In genomic region chr19:11377237-11377636, GRCh38 we compare ENCODE assay signal across 1 cellular context.
TF ChIP-seq lines count a peak whose summit lies in the region.

No MANE protein-coding gene starts in this region.

TF ChIP-seq in GM12878, 131 proteins besides CTCF, POLR2A, EP300 and RAD21 (continues in another document):
- TF ChIP-seq FOXK2 (IDR thresholded peaks at IDR 0.05) (no peak), ZSCAN29 (IDR thresholded peaks at IDR 0.05) (no peak), SP1 (IDR thresholded peaks at IDR 0.05; ENCODE audit: low read depth, low read length) (no peak), NFIC (IDR thresholded peaks at IDR 0.05; ENCODE audit: low read depth, low read length) (no peak), CHD2 (IDR thresholded peaks at IDR 0.05; ENCODE audit: borderline replicate concordance, low read depth, low read length) (no peak), SMAD5 (IDR thresholded peaks at IDR 0.05; ENCODE audit: low read depth) (no peak), USF2 (IDR thresholded peaks at IDR 0.05; ENCODE audit: borderline replicate concordance, low read depth, low read length) (peak; percentile 93), ATF3 (IDR thresholded peaks at IDR 0.05; ENCODE audit: borderline replicate concordance, extremely low read depth, low read depth, low read length) (peak; percentile 80; the same call in 1 of the 2 replicates), FOS (IDR thresholded peaks at IDR 0.05; ENCODE audit: borderline replicate concordance, extremely low read depth, insufficient read length) (peak; percentile 34), NKRF (conservative IDR thresholded peaks at IDR 0.05) (0 out of 2 replicates have a peak, but pooled peaks have one; percentile 35), BMI1 (IDR thresholded peaks at IDR 0.05; ENCODE audit: borderline replicate concordance) (no peak), RUNX3 (IDR thresholded peaks at IDR 0.05; ENCODE audit: low read length) (peak; percentile 42), CBFB (IDR thresholded peaks at IDR 0.05; ENCODE audit: low read depth) (no peak), BCL11A (IDR thresholded peaks at IDR 0.05; ENCODE audit: low read depth, low read length) (no peak), BACH1 (IDR thresholded peaks at IDR 0.05; ENCODE audit: borderline replicate concordance) (no peak), CEBPZ (IDR thresholded peaks at IDR 0.05; ENCODE audit: low read depth, low read length) (no peak), BHLHE40 (IDR thresholded peaks at IDR 0.05; ENCODE audit: borderline replicate concordance in 1 of 2, low read depth in 2 of 2, low read length in 1 of 2) (no peak; a peak in 1 of 4 replicates), PBX3 (IDR thresholded peaks at IDR 0.05; ENCODE audit: insufficient replicate concordance, low read depth, low read length) (no peak), STAT3 (IDR thresholded peaks at IDR 0.05; ENCODE audit: low read depth, low read length) (no peak), ZNF687 (IDR thresholded peaks at IDR 0.05) (peak; percentile 70; the same call in 1 of the 2 replicates), E2F8 (IDR thresholded peaks at IDR 0.05; ENCODE audit: low read depth, partially characterized antibody) (no peak), ZZZ3 (IDR thresholded peaks at IDR 0.05; ENCODE audit: control insufficient read depth, insufficient read length, low read depth) (no peak), MTA2 (IDR thresholded peaks at IDR 0.05; ENCODE audit: low read depth) (no peak), USF1 (IDR thresholded peaks at IDR 0.05; ENCODE audit: borderline replicate concordance, extremely low read length, insufficient read depth, low read depth, low read length) (peak; percentile 84), SIN3A (IDR thresholded peaks at IDR 0.05; ENCODE audit: low read depth, low read length) (peak; percentile 65; the same call in 1 of the 2 replicates), CUX1 (IDR thresholded peaks at IDR 0.05; ENCODE audit: insufficient replicate concordance, low read depth, low read length) (no peak), PAX5 (IDR thresholded peaks at IDR 0.05; ENCODE audit: borderline replicate concordance, low read depth, low read length) (no peak), SPI1 (IDR thresholded peaks at IDR 0.05; ENCODE audit: borderline replicate concordance, insufficient read depth, low read depth, low read length) (peak; percentile 56; the same call in 1 of the 2 replicates), GATAD2B (conservative IDR thresholded peaks at IDR 0.05; ENCODE audit: low read depth) (no peak), RELB (IDR thresholded peaks at IDR 0.05; ENCODE audit: low read depth) (peak; percentile 68; the same call in 1 of the 2 replicates), SREBF1 (IDR thresholded peaks at IDR 0.05; ENCODE audit: low read length) (no peak), MTA3 (IDR thresholded peaks at IDR 0.05; ENCODE audit: borderline replicate concordance, low read length) (0 out of 2 replicates have a peak, but pooled peaks have one; percentile 34)
